ENCODE assay signal across 8 cellular contexts in genomic region chr15:62896969-62897486, GRCh38.
A peak's percentile ranks its signal among the peaks of the same experiment; 100 is the strongest.
DNase-seq lines count a peak whose midpoint lies in the region; ATAC-seq and TF ChIP-seq lines count a peak whose summit lies in the region.

No MANE protein-coding gene starts in this region.

- peak overlapping the region; percentile 69 for H3K9ac ChIP-seq in muscle layer of colon (ENCODE audit: low read length)

- no peaks in the 10 kb centered on the region for H3K9me3 ChIP-seq in muscle layer of colon (ENCODE audit: low read length)

- no peaks in the 10 kb centered on the region for H3K79me2 ChIP-seq in ACC112 (ENCODE audit: control insufficient read depth, insufficient read depth, low read length, unreplicated experiment)

- H3K27me3 ChIP-seq in ACC112 (ENCODE audit: insufficient read depth, low read length), result no peaks in the 10 kb centered on the region
- H3K27me3 ChIP-seq in muscle layer of colon (ENCODE audit: control insufficient read depth in 1 of 2, insufficient read depth in 2 of 2, low read length in 2 of 2), result no peaks in the 10 kb centered on the region

- H3K4me3 ChIP-seq in ACC112 (ENCODE audit: low read depth, low read length) (peak overlapping the region; percentile 51), epithelial cell of esophagus (ENCODE audit: low read length) (peak overlapping the region; percentile 22), muscle layer of colon (ENCODE audit: low read depth in 1 of 2, low read length in 2 of 2) (peak overlapping the region in 1 of 2 donors; percentile 47)

- H3K36me3 ChIP-seq in ACC112 (ENCODE audit: insufficient read depth, low read length) (no peaks in the 10 kb centered on the region), muscle layer of colon (ENCODE audit: insufficient read depth, low read length) (no peaks in the 10 kb centered on the region)

- peak overlapping the region; percentile 6 for H2AFZ ChIP-seq in ACC112 (ENCODE audit: low read length, unreplicated experiment)

- ATAC-seq in HG03045 (IDR thresholded peaks at IDR 0.05; ENCODE audit: unreplicated experiment) (no peak), HG03442 (IDR thresholded peaks at IDR 0.05; ENCODE audit: unreplicated experiment) (no peak)

- no peak for TF ChIP-seq CTCF in epithelial cell of esophagus (IDR thresholded peaks at IDR 0.05; ENCODE audit: insufficient read depth, low read depth, low read length, missing control alignments)

- H3K4me1 ChIP-seq in ACC112 (ENCODE audit: control insufficient read depth, insufficient read depth, low read length, unreplicated experiment), result peaks cover 55% of the 10 kb centered on the region
- peaks cover 75% of the 10 kb centered on the region for H3K4me1 ChIP-seq in muscle layer of colon (ENCODE audit: insufficient read depth, low read length)

- DNase-seq in NCI-H69 (lab: John Stamatoyannopoulos, UW) (peak; percentile 92), epithelial cell of esophagus (ENCODE audit: low read depth) (peak; percentile 98), NCI-H1436 (lab: John Stamatoyannopoulos, UW) (no peak)
- no peak for DNase-seq in stimulated activated CD4-positive, alpha-beta T cell treated with anti-CD3 and anti-CD28 coated beads, Interleukin-4, amount 100 ng/mL, for 4 hours

- H3K27ac ChIP-seq in ACC112 (ENCODE audit: low read depth, low read length), result peak overlapping the region; percentile 100
- peak overlapping the region; percentile 96 for H3K27ac ChIP-seq in muscle layer of colon (ENCODE audit: low read depth, low read length)

Comparison
In these comparisons a context has a peak if more than half of its experiments do, and no peak if none do; other contexts are left out.
1. DNase-seq: peak in NCI-H69 (single experiment) and epithelial cell of esophagus (single experiment); none in stimulated activated CD4-positive, alpha-beta T cell treated with anti-CD3 and anti-CD28 coated beads, Interleukin-4, amount 100 ng/mL, for 4 hours (0 of 2) and NCI-H1436 (single experiment).